14 cellular contexts compared by ENCODE assay signal in genomic region chr10:116688241-116688711, GRCh38. TPM values are rescaled to one million over a fixed set of nuclear protein-coding genes. Genes with fewer than 3 reads are reported as not detected.
A peak's percentile ranks its signal among the peaks of the same experiment; 100 is the strongest.
DNase-seq lines count a peak whose midpoint lies in the region; ATAC-seq, FAIRE-seq and TF ChIP-seq lines count a peak whose summit lies in the region.
"Had no signal": no experiment of that assay in that cellular context is flagged by ENCODE, and none has a peak within 500 bp of the region (broad histone marks: within the 10 kb centered on the region; RNA-seq: fewer than 3 reads in every experiment).

No MANE protein-coding gene starts in this region.

- H3K27me3 ChIP-seq in astrocyte (ENCODE audit: insufficient read depth, low read length) (no peaks in the 10 kb centered on the region), SJCRH30 (no peaks in the 10 kb centered on the region)

- no peaks in the 10 kb centered on the region for H3K36me3 ChIP-seq in astrocyte (ENCODE audit: insufficient read depth, low read length)
- H3K36me3 ChIP-seq in SJCRH30, result no peaks in the 10 kb centered on the region

- H3K9me3 ChIP-seq in astrocyte (ENCODE audit: insufficient read depth, low read depth, low read length) (no peaks in the 10 kb centered on the region), SJCRH30 (replicated peaks) (no peaks in the 10 kb centered on the region)

- peaks cover 14% of the 10 kb centered on the region for H3K27me3 Mint-ChIP-seq in astrocyte (ENCODE audit: low read depth, unreplicated experiment)

- H3K27ac ChIP-seq in astrocyte (ENCODE audit: low read depth, low read length) (no peak overlapping the region), SJCRH30 (no peak overlapping the region)
- H3K27ac ChIP-seq: epithelial cell of prostate had no signal

- H3K79me2 ChIP-seq in astrocyte (ENCODE audit: insufficient read depth, low read length), result no peaks in the 10 kb centered on the region

- H3K4me1 Mint-ChIP-seq in astrocyte (ENCODE audit: low read depth, unreplicated experiment), result peaks cover 18% of the 10 kb centered on the region

- peak overlapping the region; percentile 40 for H2AFZ ChIP-seq in astrocyte (ENCODE audit: low read depth, low read length)

- DNase-seq in HCEC 1CT, result peak; percentile 43
- DNase-seq in astrocyte (ENCODE audit: low read depth), result peak; percentile 81
- DNase-seq in hepatic stellate cell (ENCODE audit: low spot score), result peak; percentile 81
- DNase-seq in stromal cell of bone marrow (ENCODE audit: low read depth), result peak; percentile 37
- DNase-seq in NCI-H2081 treated with DMSO at 0.1 percent for 48 hours (lab: John Stamatoyannopoulos, UW), result no peak
- DNase-seq in SJCRH30, result no peak
- no peak for DNase-seq in GM19239 (ENCODE audit: insufficient read length, low spot score)
- DNase-seq: activated CD4-positive, alpha-beta T cell treated with anti-CD3 and anti-CD28 coated beads for 4 hours; activated naive CD4-positive, alpha-beta T cell treated with anti-CD3 and anti-CD28 coated beads for 36 hours; DND-41; small intestine had no signal

- H3K4me3 Mint-ChIP-seq in astrocyte (ENCODE audit: unreplicated experiment), result no peak overlapping the region
- H3K4me3 Mint-ChIP-seq: activated naive CD4-positive, alpha-beta T cell treated with anti-CD3 and anti-CD28 coated beads for 36 hours had no signal

- no peak overlapping the region for H3K9ac ChIP-seq in astrocyte (ENCODE audit: low read length)

- no peak for FAIRE-seq in astrocyte (lab: Jason Lieb, UNC)
- no peak for FAIRE-seq in GM19239 (lab: Jason Lieb, UNC)
- FAIRE-seq: small intestine had no signal

- peak overlapping the region; percentile 67 for H3K4me2 ChIP-seq in astrocyte (ENCODE audit: low read length)

- ATAC-seq in GM18520 (IDR thresholded peaks at IDR 0.05; ENCODE audit: unreplicated experiment), result no peak

- H3K4me3 ChIP-seq in astrocyte (ENCODE audit: insufficient read depth, low read depth, low read length), result no peak overlapping the region
- no peak overlapping the region for H3K4me3 ChIP-seq in SJCRH30
- H3K4me3 ChIP-seq: lung had no signal

- H4K20me1 ChIP-seq in astrocyte (ENCODE audit: insufficient read depth, low read length), result no peaks in the 10 kb centered on the region

- H3K36me3 Mint-ChIP-seq in astrocyte (ENCODE audit: low read depth, unreplicated experiment), result peaks cover 12% of the 10 kb centered on the region

- no peak for TF ChIP-seq CTCF in astrocyte (IDR thresholded peaks at IDR 0.05; ENCODE audit: insufficient read depth, low read depth, low read length)

- H3K9me3 Mint-ChIP-seq in astrocyte (ENCODE audit: unreplicated experiment), result no peaks in the 10 kb centered on the region
- H3K9me3 Mint-ChIP-seq: activated naive CD4-positive, alpha-beta T cell treated with anti-CD3 and anti-CD28 coated beads for 36 hours had no signal

- H3K27ac Mint-ChIP-seq in astrocyte (ENCODE audit: unreplicated experiment), result peak overlapping the region; percentile 30
- H3K27ac Mint-ChIP-seq: activated naive CD4-positive, alpha-beta T cell treated with anti-CD3 and anti-CD28 coated beads for 36 hours had no signal

- H3K4me1 ChIP-seq in astrocyte (ENCODE audit: insufficient read depth, low read length) (peaks cover 5% of the 10 kb centered on the region), SJCRH30 (no peaks in the 10 kb centered on the region)

RNA-seq across cellular contexts. Expression of gene HSPA12A, which starts 54.1 kb away (rescaled TPM):
- total RNA-seq in astrocyte, result 7.9 and 11.1 TPM in 2 replicates
- 0.79 and 1.3 TPM in 2 replicates for total RNA-seq in SJCRH30 (2014; rRNA removed; shearing (Covaris generic))

Comparison
In these comparisons a context has a peak if more than half of its experiments do, and no peak if none do; other contexts are left out.
1. DNase-seq: peak in HCEC 1CT (single experiment), astrocyte (single experiment), hepatic stellate cell (single experiment) and stromal cell of bone marrow (single experiment); none in NCI-H2081 treated with DMSO at 0.1 percent for 48 hours (single experiment), SJCRH30 (0 of 2) and GM19239 (single experiment).